8 cellular contexts compared by ENCODE assay signal in genomic region chr3:81339040-81339845, GRCh38.
DNase-seq lines count a peak whose midpoint lies in the region; ATAC-seq and TF ChIP-seq lines count a peak whose summit lies in the region.

No MANE protein-coding gene starts in this region.

- no peaks in the 10 kb centered on the region for H3K27me3 Mint-ChIP-seq in CD8-positive, alpha-beta memory T cell

- TF ChIP-seq POLR2A in prostate gland (IDR thresholded peaks at IDR 0.05) (no peak), suprapubic skin (IDR thresholded peaks at IDR 0.05) (no peak)

- no peaks in the 10 kb centered on the region for H3K36me3 Mint-ChIP-seq in CD8-positive, alpha-beta memory T cell

- H3K9me3 ChIP-seq in prostate gland (no peaks in the 10 kb centered on the region), suprapubic skin (no peaks in the 10 kb centered on the region), tibial artery (no peaks in the 10 kb centered on the region)
- no peaks in the 10 kb centered on the region for H3K9me3 ChIP-seq in CD8-positive, alpha-beta memory T cell (ENCODE audit: low read length)

- H3K27ac ChIP-seq in brain microvascular endothelial cell = no peak overlapping the region
- no peak overlapping the region for H3K27ac ChIP-seq in prostate gland
- H3K27ac ChIP-seq in CD8-positive, alpha-beta memory T cell (ENCODE audit: low read depth, low read length) = no peak overlapping the region
- H3K27ac ChIP-seq in suprapubic skin = no peak overlapping the region
- no peak overlapping the region for H3K27ac ChIP-seq in tibial artery

- TF ChIP-seq CTCF in GM10266 (IDR thresholded peaks at IDR 0.05; ENCODE audit: control insufficient read depth, insufficient read depth, low read depth, missing control alignments) (peak; percentile 44), brain microvascular endothelial cell (IDR thresholded peaks at IDR 0.05; ENCODE audit: low read depth, low read length, missing control alignments) (peak; percentile 40), prostate gland (IDR thresholded peaks at IDR 0.05) (peak in 3 of 4 experiments; percentile 27 to 53 (median 32)), suprapubic skin (IDR thresholded peaks at IDR 0.05) (no peak), tibial artery (IDR thresholded peaks at IDR 0.05) (no peak)

- peak; percentile 80 for ATAC-seq in GM21529 (IDR thresholded peaks at IDR 0.05; ENCODE audit: unreplicated experiment)

- H3K9me3 Mint-ChIP-seq in CD8-positive, alpha-beta memory T cell = peaks cover 0 to 8% (median 5%) of the 10 kb centered on the region in 5 donors

- H3K4me1 ChIP-seq in prostate gland (replicated peaks) = no peaks in the 10 kb centered on the region
- H3K4me1 ChIP-seq in CD8-positive, alpha-beta memory T cell (ENCODE audit: insufficient read depth, low read length) = no peaks in the 10 kb centered on the region
- H3K4me1 ChIP-seq in suprapubic skin = no peaks in the 10 kb centered on the region
- H3K4me1 ChIP-seq in tibial artery = no peaks in the 10 kb centered on the region

- no peak for TF ChIP-seq EP300 in suprapubic skin (IDR thresholded peaks at IDR 0.05)

- 83% methylated on average over 1 of the region's 1 CpG for WGBS in prostate gland
- WGBS in suprapubic skin = 74% methylated on average over 1 of the region's 1 CpG

- H3K4me3 Mint-ChIP-seq in CD8-positive, alpha-beta memory T cell = no peak overlapping the region

- CTCF ChIA-PET in CD8-positive, alpha-beta memory T cell (lab: Charles Lee) = no interaction called here

- in situ Hi-C loops in brain microvascular endothelial cell (cut with HindIII; ENCODE audit: low pct_ligation_motif_present, low sequenced_read_pairs) = no loop called here

- H3K4me1 Mint-ChIP-seq in CD8-positive, alpha-beta memory T cell = no peaks in the 10 kb centered on the region

- intact Hi-C loops in prostate gland (cut with DNase I) = no loop called here
- intact Hi-C loops in tibial artery (cut with DNase I; ENCODE audit: low total_unique reads) = no loop called here

- H3K27ac Mint-ChIP-seq in CD8-positive, alpha-beta memory T cell = no peak overlapping the region

- H3K4me3 ChIP-seq in brain microvascular endothelial cell (ENCODE audit: low read depth, low read length) (no peak overlapping the region), prostate gland (no peak overlapping the region), suprapubic skin (no peak overlapping the region), tibial artery (no peak overlapping the region)
- no peak overlapping the region for H3K4me3 ChIP-seq in CD8-positive, alpha-beta memory T cell (ENCODE audit: low read length)

- DNase-seq in GM10266 (ENCODE audit: extremely low spot score) (peak; percentile 17), HS-5 (ENCODE audit: low read depth) (peak; percentile 15), brain microvascular endothelial cell (no peak), prostate gland (ENCODE audit: low spot score) (no peak), suprapubic skin (ENCODE audit: low spot score in 2 of 2) (no peak), tibial artery (no peak)
- DNase-seq in CD8-positive, alpha-beta memory T cell = no peak

- H3K27me3 ChIP-seq in brain microvascular endothelial cell (replicated peaks) (no peaks in the 10 kb centered on the region), prostate gland (replicated peaks; ENCODE audit: insufficient read depth) (no peaks in the 10 kb centered on the region), suprapubic skin (no peaks in the 10 kb centered on the region), tibial artery (no peaks in the 10 kb centered on the region)
- no peaks in the 10 kb centered on the region for H3K27me3 ChIP-seq in CD8-positive, alpha-beta memory T cell (ENCODE audit: insufficient read depth, low read length, poor library complexity, severe bottlenecking)

- POLR2A ChIA-PET in CD8-positive, alpha-beta memory T cell (lab: Charles Lee) = no interaction called here

- H3K36me3 ChIP-seq in brain microvascular endothelial cell (replicated peaks) (no peaks in the 10 kb centered on the region), prostate gland (no peaks in the 10 kb centered on the region), suprapubic skin (no peaks in the 10 kb centered on the region), tibial artery (no peaks in the 10 kb centered on the region)
- H3K36me3 ChIP-seq in CD8-positive, alpha-beta memory T cell (ENCODE audit: insufficient read depth, low read length) = no peaks in the 10 kb centered on the region

Comparison
In these comparisons a context has a peak if more than half of its experiments do, and no peak if none do; other contexts are left out.
1. DNase-seq: peak in GM10266 (single experiment) and HS-5 (single experiment); none in brain microvascular endothelial cell (single experiment), prostate gland (single experiment), CD8-positive, alpha-beta memory T cell (0 of 5), suprapubic skin (0 of 2) and tibial artery (0 of 2).
2. CTCF ChIP-seq: peak in GM10266 (single experiment), brain microvascular endothelial cell (single experiment) and prostate gland (3 of 4); none in suprapubic skin (0 of 2) and tibial artery (0 of 2).